ENCODE assay signal across 10 cellular contexts in the genomic region with DNA sequence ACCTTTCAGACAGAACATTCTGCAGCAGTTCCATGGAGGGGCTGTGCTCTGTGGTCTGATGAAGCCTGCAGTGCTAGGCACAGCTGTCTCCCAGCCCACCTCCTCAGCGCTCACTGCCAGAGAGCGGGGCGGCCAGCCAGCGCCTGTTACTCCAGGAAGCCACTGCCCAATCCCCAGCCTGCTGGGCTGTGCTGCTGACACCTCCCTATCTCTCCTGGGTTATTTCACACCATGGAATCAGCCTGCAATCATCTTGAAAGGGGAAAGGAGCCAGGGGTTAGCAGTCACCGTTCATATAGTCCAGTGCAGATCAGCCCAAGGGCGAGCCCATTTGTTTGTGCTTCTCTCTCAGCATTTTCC. TPM values are rescaled to one million over a fixed set of nuclear protein-coding genes. Genes with fewer than 3 reads are reported as not detected.
A peak's percentile ranks its signal among the peaks of the same experiment; 100 is the strongest.
DNase-seq lines count a peak whose midpoint lies in the region; ATAC-seq and TF ChIP-seq lines count a peak whose summit lies in the region.
"Had no signal": no experiment of that assay in that cellular context is flagged by ENCODE, and none has a peak within 500 bp of the region (broad histone marks: within the 10 kb centered on the region; RNA-seq: fewer than 3 reads in every experiment).

No MANE protein-coding gene starts in this region.

- H3K4me1 ChIP-seq in muscle layer of duodenum (ENCODE audit: control insufficient read depth in 1 of 2, insufficient read depth in 2 of 2, low read length in 2 of 2), result peaks cover 4 to 19% of the 10 kb centered on the region in 2 donors

- H3K4me1 Mint-ChIP-seq in activated T-cell treated with anti-CD3 and anti-CD28 coated beads, Interleukin-2, amount 50 U/mL, for 72 hours (ENCODE audit: low read depth), result peaks cover 9% of the 10 kb centered on the region
- no peaks in the 10 kb centered on the region for H3K4me1 Mint-ChIP-seq in activated T-cell treated with anti-CD3 and anti-CD28 coated beads, Interleukin-2, amount 50 U/mL, for 4 hours (ENCODE audit: low read depth)
- peaks cover 12% of the 10 kb centered on the region for H3K4me1 Mint-ChIP-seq in activated naive CD4-positive, alpha-beta T cell treated with anti-CD3 and anti-CD28 coated beads, Interleukin-2, amount 10 ng/mL, durations not matched to agents 7 days and 5 days

- peak overlapping the region; percentile 32 for H3K27ac ChIP-seq in muscle layer of duodenum (ENCODE audit: low read length)
- H3K27ac ChIP-seq: HL-60 had no signal

- peaks cover 22% of the 10 kb centered on the region for H3K27me3 Mint-ChIP-seq in activated T-cell treated with anti-CD3 and anti-CD28 coated beads, Interleukin-2, amount 50 U/mL, for 72 hours (ENCODE audit: low read depth)
- H3K27me3 Mint-ChIP-seq in activated T-cell treated with anti-CD3 and anti-CD28 coated beads, Interleukin-2, amount 50 U/mL, for 4 hours (ENCODE audit: low read depth), result peaks cover 17% of the 10 kb centered on the region
- H3K27me3 Mint-ChIP-seq in activated naive CD4-positive, alpha-beta T cell treated with anti-CD3 and anti-CD28 coated beads, Interleukin-2, amount 10 ng/mL, durations not matched to agents 7 days and 5 days, result peaks cover 14% of the 10 kb centered on the region

- H3K4me3 Mint-ChIP-seq in activated T-cell treated with anti-CD3 and anti-CD28 coated beads, Interleukin-2, amount 50 U/mL, for 72 hours, result no peak overlapping the region
- H3K4me3 Mint-ChIP-seq in activated T-cell treated with anti-CD3 and anti-CD28 coated beads, Interleukin-2, amount 50 U/mL, for 4 hours, result no peak overlapping the region
- H3K4me3 Mint-ChIP-seq in activated naive CD4-positive, alpha-beta T cell treated with anti-CD3 and anti-CD28 coated beads, Interleukin-2, amount 10 ng/mL, durations not matched to agents 7 days and 5 days, result no peak overlapping the region
- H3K4me3 Mint-ChIP-seq: activated T-cell treated with anti-CD3 and anti-CD28 coated beads, Interleukin-2, amount 50 U/mL, for 24 hours had no signal

- H3K27ac Mint-ChIP-seq in activated T-cell treated with anti-CD3 and anti-CD28 coated beads, Interleukin-2, amount 50 U/mL, for 72 hours, result peak overlapping the region; percentile 2
- H3K27ac Mint-ChIP-seq in activated naive CD4-positive, alpha-beta T cell treated with anti-CD3 and anti-CD28 coated beads, Interleukin-2, amount 10 ng/mL, durations not matched to agents 7 days and 5 days, result no peak overlapping the region
- H3K27ac Mint-ChIP-seq: activated T-cell treated with anti-CD3 and anti-CD28 coated beads, Interleukin-2, amount 50 U/mL, for 24 hours had no signal

- no peaks in the 10 kb centered on the region for H3K9me3 Mint-ChIP-seq in activated T-cell treated with anti-CD3 and anti-CD28 coated beads, Interleukin-2, amount 50 U/mL, for 72 hours
- no peaks in the 10 kb centered on the region for H3K9me3 Mint-ChIP-seq in activated T-cell treated with anti-CD3 and anti-CD28 coated beads, Interleukin-2, amount 50 U/mL, for 4 hours
- H3K9me3 Mint-ChIP-seq in activated naive CD4-positive, alpha-beta T cell treated with anti-CD3 and anti-CD28 coated beads, Interleukin-2, amount 10 ng/mL, durations not matched to agents 7 days and 5 days, result no peaks in the 10 kb centered on the region
- H3K9me3 Mint-ChIP-seq: activated T-cell treated with anti-CD3 and anti-CD28 coated beads, Interleukin-2, amount 50 U/mL, for 24 hours had no signal

- no peaks in the 10 kb centered on the region for H3K27me3 ChIP-seq in muscle layer of duodenum (ENCODE audit: low read depth, low read length)

- H3K36me3 Mint-ChIP-seq in activated T-cell treated with anti-CD3 and anti-CD28 coated beads, Interleukin-2, amount 50 U/mL, for 72 hours (ENCODE audit: insufficient read depth in 2 of 2), result no peaks in the 10 kb centered on the region
- H3K36me3 Mint-ChIP-seq in activated T-cell treated with anti-CD3 and anti-CD28 coated beads, Interleukin-2, amount 50 U/mL, for 4 hours (ENCODE audit: insufficient read depth), result no peaks in the 10 kb centered on the region
- no peaks in the 10 kb centered on the region for H3K36me3 Mint-ChIP-seq in activated naive CD4-positive, alpha-beta T cell treated with anti-CD3 and anti-CD28 coated beads, Interleukin-2, amount 10 ng/mL, durations not matched to agents 7 days and 5 days

- H3K9me3 ChIP-seq in muscle layer of duodenum (ENCODE audit: control insufficient read depth in 1 of 2, low read length in 2 of 2), result no peaks in the 10 kb centered on the region

- H3K36me3 ChIP-seq in muscle layer of duodenum (ENCODE audit: control insufficient read depth in 1 of 2, insufficient read depth in 2 of 2, low read length in 2 of 2), result no peaks in the 10 kb centered on the region

- ATAC-seq in activated T-cell treated with anti-CD3 and anti-CD28 coated beads, Interleukin-2, amount 50 U/mL, for 72 hours (replicated peaks in 1 of 2), result no peak
- ATAC-seq in activated T-cell treated with anti-CD3 and anti-CD28 coated beads, Interleukin-2, amount 50 U/mL, for 4 hours, result no peak
- no peak for ATAC-seq in GM18498 (IDR thresholded peaks at IDR 0.05; ENCODE audit: unreplicated experiment)

- CTCF ChIA-PET in activated naive CD4-positive, alpha-beta T cell treated with anti-CD3 and anti-CD28 coated beads, Interleukin-2, amount 10 ng/mL, durations not matched to agents 7 days and 5 days (lab: Charles Lee), result interaction anchor here (1.6 kb wide), 1 partner anchor 430 kb away, joined by 3 read pairs; no protein-coding TSS in a partner anchor

- H3K4me3 ChIP-seq in fibroblast of pulmonary artery (replicated peaks; ENCODE audit: low read depth, low read length) (peak overlapping the region; percentile 65), muscle layer of duodenum (ENCODE audit: low read depth in 1 of 2, low read length in 2 of 2) (peak overlapping the region; percentile 34 to 54)

- no peak for TF ChIP-seq CTCF in fibroblast of pulmonary artery (IDR thresholded peaks at IDR 0.05; ENCODE audit: low read length, missing control alignments)

- DNase-seq in activated T-cell treated with anti-CD3 and anti-CD28 coated beads, Interleukin-2, amount 50 U/mL, for 72 hours, result no peak
- no peak for DNase-seq in activated T-cell treated with anti-CD3 and anti-CD28 coated beads, Interleukin-2, amount 50 U/mL, for 4 hours
- DNase-seq in fibroblast of pulmonary artery (ENCODE audit: low read depth), result peak; percentile 75
- DNase-seq in NCI-H526 (lab: John Stamatoyannopoulos, UW), result no peak
- DNase-seq in central memory CD4-positive, alpha-beta T cell, result no peak
- DNase-seq in activated naive CD4-positive, alpha-beta T cell treated with anti-CD3 and anti-CD28 coated beads, Interleukin-2, amount 10 ng/mL, durations not matched to agents 7 days and 5 days, result no peak
- DNase-seq: activated T-cell treated with anti-CD3 and anti-CD28 coated beads, Interleukin-2, amount 50 U/mL, for 24 hours had no signal

RNA-seq across cellular contexts. Expression of a gene that starts 46.3 kb away (rescaled TPM):
- total RNA-seq in activated T-cell treated with anti-CD3 and anti-CD28 coated beads, Interleukin-2, amount 50 U/mL, for 72 hours, result 1 to 10 TPM; 1.2 to 1.6 TPM
- under 1 TPM; 0.11 to 0.71 (median 0.68) TPM for total RNA-seq in activated T-cell treated with anti-CD3 and anti-CD28 coated beads, Interleukin-2, amount 50 U/mL, for 4 hours
